ENCODE assay signal across 15 cellular contexts in genomic region chr6:140671926-140672325, GRCh38.
DNase-seq lines count a peak whose midpoint lies in the region; ATAC-seq, FAIRE-seq and TF ChIP-seq lines count a peak whose summit lies in the region.
"Had no signal": no experiment of that assay in that cellular context is flagged by ENCODE, and none has a peak within 500 bp of the region (broad histone marks: within the 10 kb centered on the region; RNA-seq: fewer than 3 reads in every experiment).

No MANE protein-coding gene starts in this region.

- no peak overlapping the region for H3K9ac ChIP-seq in MM.1S (ENCODE audit: low read length)
- no peak overlapping the region for H3K9ac ChIP-seq in astrocyte (ENCODE audit: low read length)

- H3K79me2 ChIP-seq in MM.1S (ENCODE audit: low read length) (no peaks in the 10 kb centered on the region), astrocyte (ENCODE audit: insufficient read depth, low read length) (no peaks in the 10 kb centered on the region)

- H3K9me3 ChIP-seq in MM.1S (replicated peaks; ENCODE audit: insufficient read depth, low read length), result no peaks in the 10 kb centered on the region
- no peaks in the 10 kb centered on the region for H3K9me3 ChIP-seq in astrocyte (ENCODE audit: insufficient read depth, low read depth, low read length)

- no peaks in the 10 kb centered on the region for H3F3A ChIP-seq in MM.1S (ENCODE audit: insufficient read depth, low read length)

- no peaks in the 10 kb centered on the region for H3K9me2 ChIP-seq in MM.1S (replicated peaks; ENCODE audit: insufficient read depth, low read length)

- TF ChIP-seq CTCF in MM.1S (IDR thresholded peaks at IDR 0.05; ENCODE audit: low read length) (peak; percentile 28), astrocyte (IDR thresholded peaks at IDR 0.05; ENCODE audit: insufficient read depth, low read depth, low read length) (no peak), nephron progenitor cell (IDR thresholded peaks at IDR 0.05) (peak; percentile 35)

- H3K27ac Mint-ChIP-seq in astrocyte (ENCODE audit: unreplicated experiment) (no peak overlapping the region), nephron progenitor cell (no peak overlapping the region)
- H3K27ac Mint-ChIP-seq: immature natural killer cell; naive thymus-derived CD4-positive, alpha-beta T cell had no signal

- DNase-seq in DMS 273 (lab: John Stamatoyannopoulos, UW; ENCODE audit: unreplicated experiment), result peak; percentile 6
- DNase-seq in DMS 273 treated with DMSO at 0.1 percent for 48 hours (lab: John Stamatoyannopoulos, UW), result no peak
- no peak for DNase-seq in MM.1S
- DNase-seq in astrocyte (ENCODE audit: low read depth), result no peak
- DNase-seq in nephron progenitor cell, result no peak
- DNase-seq in activated T-cell treated with anti-CD3 and anti-CD28 coated beads, Interleukin-2, amount 50 U/mL, for 1 hour, result no peak
- DNase-seq in sciatic nerve (ENCODE audit: low spot score), result no peak
- DNase-seq: 8988T; immature natural killer cell; naive thymus-derived CD4-positive, alpha-beta T cell; NCI-H1105; NCI-H526 treated with DMSO at 0.1 percent for 48 hours had no signal

- FAIRE-seq in astrocyte (lab: Jason Lieb, UNC), result peak; percentile 9

- H3K27me3 Mint-ChIP-seq in astrocyte (ENCODE audit: low read depth, unreplicated experiment) (no peaks in the 10 kb centered on the region), nephron progenitor cell (ENCODE audit: low read depth, poor library complexity) (no peaks in the 10 kb centered on the region)

- H3K36me3 Mint-ChIP-seq in astrocyte (ENCODE audit: low read depth, unreplicated experiment) (no peaks in the 10 kb centered on the region), nephron progenitor cell (ENCODE audit: low read depth) (no peaks in the 10 kb centered on the region)
- H3K36me3 Mint-ChIP-seq: immature natural killer cell; naive thymus-derived CD4-positive, alpha-beta T cell had no signal

- H3K4me2 ChIP-seq in MM.1S (ENCODE audit: low read depth, low read length), result no peak overlapping the region
- no peak overlapping the region for H3K4me2 ChIP-seq in astrocyte (ENCODE audit: low read length)
- H3K4me2 ChIP-seq: smooth muscle cell had no signal

- H3K9me3 Mint-ChIP-seq in astrocyte (ENCODE audit: unreplicated experiment) (no peaks in the 10 kb centered on the region), nephron progenitor cell (no peaks in the 10 kb centered on the region)
- H3K9me3 Mint-ChIP-seq: immature natural killer cell; naive thymus-derived CD4-positive, alpha-beta T cell had no signal

- H3K36me3 ChIP-seq in MM.1S (replicated peaks; ENCODE audit: insufficient read depth, low read length) (no peaks in the 10 kb centered on the region), astrocyte (ENCODE audit: insufficient read depth, low read length) (no peaks in the 10 kb centered on the region)

- H3K4me1 Mint-ChIP-seq in astrocyte (ENCODE audit: low read depth, unreplicated experiment) (peaks cover 6% of the 10 kb centered on the region), nephron progenitor cell (no peaks in the 10 kb centered on the region)
- H3K4me1 Mint-ChIP-seq: immature natural killer cell had no signal

- no peak overlapping the region for H3K4me3 ChIP-seq in MM.1S (ENCODE audit: low read length)
- no peak overlapping the region for H3K4me3 ChIP-seq in astrocyte (ENCODE audit: insufficient read depth, low read depth, low read length)
- H3K4me3 ChIP-seq: smooth muscle cell had no signal

- H2AFZ ChIP-seq in MM.1S (ENCODE audit: low read length) (no peak overlapping the region), astrocyte (ENCODE audit: low read depth, low read length) (no peak overlapping the region)

- no peaks in the 10 kb centered on the region for H3K4me1 ChIP-seq in MM.1S (ENCODE audit: low read length)
- H3K4me1 ChIP-seq in astrocyte (ENCODE audit: insufficient read depth, low read length), result no peaks in the 10 kb centered on the region

- ATAC-seq in GM18502 (IDR thresholded peaks at IDR 0.05; ENCODE audit: poor library complexity, unreplicated experiment) (no peak), sciatic nerve (no peak)
- ATAC-seq: esophagus mucosa; naive thymus-derived CD4-positive, alpha-beta T cell had no signal

- H4K20me1 ChIP-seq in MM.1S (ENCODE audit: insufficient read depth, low read length) (no peaks in the 10 kb centered on the region), astrocyte (ENCODE audit: insufficient read depth, low read length) (no peaks in the 10 kb centered on the region)

- H3K4me3 Mint-ChIP-seq in astrocyte (ENCODE audit: unreplicated experiment) (no peak overlapping the region), nephron progenitor cell (no peak overlapping the region)
- H3K4me3 Mint-ChIP-seq: immature natural killer cell; naive thymus-derived CD4-positive, alpha-beta T cell had no signal

- no peaks in the 10 kb centered on the region for H3K27me3 ChIP-seq in MM.1S (replicated peaks; ENCODE audit: insufficient read depth, low read length)
- H3K27me3 ChIP-seq in astrocyte (ENCODE audit: insufficient read depth, low read length), result no peaks in the 10 kb centered on the region

- H3K27ac ChIP-seq in MM.1S (ENCODE audit: low read length) (no peak overlapping the region), astrocyte (ENCODE audit: low read depth, low read length) (no peak overlapping the region)

- intact Hi-C loops in sciatic nerve (cut with DNase I), result no loop called here
